Comparison of ENCODE assay signal across 1 cellular context in the genomic region with DNA sequence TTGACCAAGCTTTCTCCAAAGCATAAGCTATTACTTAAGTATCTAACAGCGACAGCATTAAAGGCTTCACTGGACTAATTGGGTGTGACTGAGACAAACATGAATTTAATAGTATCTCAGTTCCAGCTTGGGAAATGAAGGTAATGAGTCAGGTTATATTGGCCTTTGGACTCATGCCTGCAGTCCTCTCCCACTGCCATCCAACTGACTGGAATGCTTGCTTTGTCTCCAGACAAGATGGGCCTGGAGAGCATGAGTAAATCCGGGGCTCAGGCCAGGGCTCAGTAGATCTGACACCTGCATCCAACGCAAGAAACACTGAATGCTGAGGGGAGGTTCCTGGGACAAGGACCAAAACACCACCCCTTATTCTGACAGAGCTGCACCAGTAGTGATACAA.
TF ChIP-seq lines count a peak whose summit lies in the region.

No MANE protein-coding gene starts in this region.

TF ChIP-seq in WTC11, 78 proteins besides CTCF, POLR2A, EP300 and RAD21:
- TF ChIP-seq, protein P1, sequence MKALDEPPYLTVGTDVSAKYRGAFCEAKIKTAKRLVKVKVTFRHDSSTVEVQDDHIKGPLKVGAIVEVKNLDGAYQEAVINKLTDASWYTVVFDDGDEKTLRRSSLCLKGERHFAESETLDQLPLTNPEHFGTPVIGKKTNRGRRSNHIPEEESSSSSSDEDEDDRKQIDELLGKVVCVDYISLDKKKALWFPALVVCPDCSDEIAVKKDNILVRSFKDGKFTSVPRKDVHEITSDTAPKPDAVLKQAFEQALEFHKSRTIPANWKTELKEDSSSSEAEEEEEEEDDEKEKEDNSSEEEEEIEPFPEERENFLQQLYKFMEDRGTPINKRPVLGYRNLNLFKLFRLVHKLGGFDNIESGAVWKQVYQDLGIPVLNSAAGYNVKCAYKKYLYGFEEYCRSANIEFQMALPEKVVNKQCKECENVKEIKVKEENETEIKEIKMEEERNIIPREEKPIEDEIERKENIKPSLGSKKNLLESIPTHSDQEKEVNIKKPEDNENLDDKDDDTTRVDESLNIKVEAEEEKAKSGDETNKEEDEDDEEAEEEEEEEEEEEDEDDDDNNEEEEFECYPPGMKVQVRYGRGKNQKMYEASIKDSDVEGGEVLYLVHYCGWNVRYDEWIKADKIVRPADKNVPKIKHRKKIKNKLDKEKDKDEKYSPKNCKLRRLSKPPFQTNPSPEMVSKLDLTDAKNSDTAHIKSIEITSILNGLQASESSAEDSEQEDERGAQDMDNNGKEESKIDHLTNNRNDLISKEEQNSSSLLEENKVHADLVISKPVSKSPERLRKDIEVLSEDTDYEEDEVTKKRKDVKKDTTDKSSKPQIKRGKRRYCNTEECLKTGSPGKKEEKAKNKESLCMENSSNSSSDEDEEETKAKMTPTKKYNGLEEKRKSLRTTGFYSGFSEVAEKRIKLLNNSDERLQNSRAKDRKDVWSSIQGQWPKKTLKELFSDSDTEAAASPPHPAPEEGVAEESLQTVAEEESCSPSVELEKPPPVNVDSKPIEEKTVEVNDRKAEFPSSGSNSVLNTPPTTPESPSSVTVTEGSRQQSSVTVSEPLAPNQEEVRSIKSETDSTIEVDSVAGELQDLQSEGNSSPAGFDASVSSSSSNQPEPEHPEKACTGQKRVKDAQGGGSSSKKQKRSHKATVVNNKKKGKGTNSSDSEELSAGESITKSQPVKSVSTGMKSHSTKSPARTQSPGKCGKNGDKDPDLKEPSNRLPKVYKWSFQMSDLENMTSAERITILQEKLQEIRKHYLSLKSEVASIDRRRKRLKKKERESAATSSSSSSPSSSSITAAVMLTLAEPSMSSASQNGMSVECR (CRISPR knock-in tag; IDR thresholded peaks at IDR 0.05; ENCODE audit: borderline replicate concordance): no peak
- TF ChIP-seq ZNF396 (CRISPR knock-in tag; IDR thresholded peaks at IDR 0.05; ENCODE audit: borderline replicate concordance) (no peak), GRHL2 (CRISPR knock-in tag; IDR thresholded peaks at IDR 0.05; ENCODE audit: insufficient replicate concordance, severe bottlenecking) (no peak), PRRX2 (CRISPR knock-in tag; IDR thresholded peaks at IDR 0.05) (no peak), ZNF317 (CRISPR knock-in tag; IDR thresholded peaks at IDR 0.05; ENCODE audit: borderline replicate concordance, low read depth) (no peak), TCF7 (CRISPR knock-in tag; IDR thresholded peaks at IDR 0.05; ENCODE audit: low read depth) (no peak), ZNF138 (CRISPR knock-in tag; conservative IDR thresholded peaks at IDR 0.05) (no peak), NFYB (CRISPR knock-in tag; conservative IDR thresholded peaks at IDR 0.05; ENCODE audit: low read depth) (no peak), ZNF121 (CRISPR knock-in tag; IDR thresholded peaks at IDR 0.05) (no peak), ETV6 (CRISPR knock-in tag; IDR thresholded peaks at IDR 0.05) (no peak), NFE2L1 (CRISPR knock-in tag; IDR thresholded peaks at IDR 0.05) (no peak), ZNF423 (CRISPR knock-in tag; IDR thresholded peaks at IDR 0.05) (no peak), ZBTB21 (CRISPR knock-in tag; IDR thresholded peaks at IDR 0.05; ENCODE audit: borderline replicate concordance) (no peak)
- TF ChIP-seq, protein P2, sequence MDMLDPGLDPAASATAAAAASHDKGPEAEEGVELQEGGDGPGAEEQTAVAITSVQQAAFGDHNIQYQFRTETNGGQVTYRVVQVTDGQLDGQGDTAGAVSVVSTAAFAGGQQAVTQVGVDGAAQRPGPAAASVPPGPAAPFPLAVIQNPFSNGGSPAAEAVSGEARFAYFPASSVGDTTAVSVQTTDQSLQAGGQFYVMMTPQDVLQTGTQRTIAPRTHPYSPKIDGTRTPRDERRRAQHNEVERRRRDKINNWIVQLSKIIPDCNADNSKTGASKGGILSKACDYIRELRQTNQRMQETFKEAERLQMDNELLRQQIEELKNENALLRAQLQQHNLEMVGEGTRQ (CRISPR knock-in tag; IDR thresholded peaks at IDR 0.05): no peak
- TF ChIP-seq, protein P3, sequence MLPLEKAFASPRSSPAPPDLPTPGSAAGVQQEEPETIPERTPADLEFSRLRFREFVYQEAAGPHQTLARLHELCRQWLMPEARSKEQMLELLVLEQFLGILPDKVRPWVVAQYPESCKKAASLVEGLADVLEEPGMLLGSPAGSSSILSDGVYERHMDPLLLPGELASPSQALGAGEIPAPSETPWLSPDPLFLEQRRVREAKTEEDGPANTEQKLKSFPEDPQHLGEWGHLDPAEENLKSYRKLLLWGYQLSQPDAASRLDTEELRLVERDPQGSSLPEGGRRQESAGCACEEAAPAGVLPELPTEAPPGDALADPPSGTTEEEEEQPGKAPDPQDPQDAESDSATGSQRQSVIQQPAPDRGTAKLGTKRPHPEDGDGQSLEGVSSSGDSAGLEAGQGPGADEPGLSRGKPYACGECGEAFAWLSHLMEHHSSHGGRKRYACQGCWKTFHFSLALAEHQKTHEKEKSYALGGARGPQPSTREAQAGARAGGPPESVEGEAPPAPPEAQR (CRISPR knock-in tag; IDR thresholded peaks at IDR 0.05): no peak
- TF ChIP-seq, protein P4, sequence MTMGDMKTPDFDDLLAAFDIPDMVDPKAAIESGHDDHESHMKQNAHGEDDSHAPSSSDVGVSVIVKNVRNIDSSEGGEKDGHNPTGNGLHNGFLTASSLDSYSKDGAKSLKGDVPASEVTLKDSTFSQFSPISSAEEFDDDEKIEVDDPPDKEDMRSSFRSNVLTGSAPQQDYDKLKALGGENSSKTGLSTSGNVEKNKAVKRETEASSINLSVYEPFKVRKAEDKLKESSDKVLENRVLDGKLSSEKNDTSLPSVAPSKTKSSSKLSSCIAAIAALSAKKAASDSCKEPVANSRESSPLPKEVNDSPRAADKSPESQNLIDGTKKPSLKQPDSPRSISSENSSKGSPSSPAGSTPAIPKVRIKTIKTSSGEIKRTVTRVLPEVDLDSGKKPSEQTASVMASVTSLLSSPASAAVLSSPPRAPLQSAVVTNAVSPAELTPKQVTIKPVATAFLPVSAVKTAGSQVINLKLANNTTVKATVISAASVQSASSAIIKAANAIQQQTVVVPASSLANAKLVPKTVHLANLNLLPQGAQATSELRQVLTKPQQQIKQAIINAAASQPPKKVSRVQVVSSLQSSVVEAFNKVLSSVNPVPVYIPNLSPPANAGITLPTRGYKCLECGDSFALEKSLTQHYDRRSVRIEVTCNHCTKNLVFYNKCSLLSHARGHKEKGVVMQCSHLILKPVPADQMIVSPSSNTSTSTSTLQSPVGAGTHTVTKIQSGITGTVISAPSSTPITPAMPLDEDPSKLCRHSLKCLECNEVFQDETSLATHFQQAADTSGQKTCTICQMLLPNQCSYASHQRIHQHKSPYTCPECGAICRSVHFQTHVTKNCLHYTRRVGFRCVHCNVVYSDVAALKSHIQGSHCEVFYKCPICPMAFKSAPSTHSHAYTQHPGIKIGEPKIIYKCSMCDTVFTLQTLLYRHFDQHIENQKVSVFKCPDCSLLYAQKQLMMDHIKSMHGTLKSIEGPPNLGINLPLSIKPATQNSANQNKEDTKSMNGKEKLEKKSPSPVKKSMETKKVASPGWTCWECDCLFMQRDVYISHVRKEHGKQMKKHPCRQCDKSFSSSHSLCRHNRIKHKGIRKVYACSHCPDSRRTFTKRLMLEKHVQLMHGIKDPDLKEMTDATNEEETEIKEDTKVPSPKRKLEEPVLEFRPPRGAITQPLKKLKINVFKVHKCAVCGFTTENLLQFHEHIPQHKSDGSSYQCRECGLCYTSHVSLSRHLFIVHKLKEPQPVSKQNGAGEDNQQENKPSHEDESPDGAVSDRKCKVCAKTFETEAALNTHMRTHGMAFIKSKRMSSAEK (CRISPR knock-in tag; IDR thresholded peaks at IDR 0.05; ENCODE audit: borderline replicate concordance): no peak
